ENCODE assay signal across 1 cellular context in the genomic region with DNA sequence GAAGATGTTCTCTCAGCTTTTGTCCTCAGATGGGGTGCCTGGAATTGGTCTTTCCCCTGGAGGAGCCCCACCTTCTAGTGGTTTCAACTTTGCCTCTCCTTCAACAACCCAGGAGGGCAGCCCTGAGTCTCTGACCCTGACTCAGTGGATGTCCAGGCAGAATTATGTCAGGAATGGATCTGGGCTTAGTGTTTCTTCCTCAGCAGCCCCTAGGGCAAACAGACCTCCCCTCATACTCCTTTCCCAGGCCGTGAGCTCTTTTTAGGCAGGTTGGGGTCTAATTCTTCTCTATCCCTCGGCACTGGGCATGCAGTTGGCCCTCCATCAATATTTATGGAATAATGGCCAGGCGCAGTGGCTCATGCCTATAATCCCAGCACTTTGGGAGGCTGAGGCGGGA.
TF ChIP-seq lines count a peak whose summit lies in the region.

No MANE protein-coding gene starts in this region.

TF ChIP-seq in HepG2, 621 proteins besides CTCF, POLR2A, EP300 and RAD21 (continued from another document):
- TF ChIP-seq, protein P1, sequence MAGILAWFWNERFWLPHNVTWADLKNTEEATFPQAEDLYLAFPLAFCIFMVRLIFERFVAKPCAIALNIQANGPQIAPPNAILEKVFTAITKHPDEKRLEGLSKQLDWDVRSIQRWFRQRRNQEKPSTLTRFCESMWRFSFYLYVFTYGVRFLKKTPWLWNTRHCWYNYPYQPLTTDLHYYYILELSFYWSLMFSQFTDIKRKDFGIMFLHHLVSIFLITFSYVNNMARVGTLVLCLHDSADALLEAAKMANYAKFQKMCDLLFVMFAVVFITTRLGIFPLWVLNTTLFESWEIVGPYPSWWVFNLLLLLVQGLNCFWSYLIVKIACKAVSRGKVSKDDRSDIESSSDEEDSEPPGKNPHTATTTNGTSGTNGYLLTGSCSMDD (CRISPR knock-in tag; IDR thresholded peaks at IDR 0.05) = no peak
- TF ChIP-seq ZNF136 (CRISPR knock-in tag; IDR thresholded peaks at IDR 0.05; ENCODE audit: low read depth) (no peak), SIN3B (IDR thresholded peaks at IDR 0.05; ENCODE audit: low read length) (no peak), AKAP8 (CRISPR knock-in tag; IDR thresholded peaks at IDR 0.05) (no peak), ZNF766 (CRISPR knock-in tag; IDR thresholded peaks at IDR 0.05; ENCODE audit: borderline replicate concordance) (no peak; the same call in 1 of the 2 replicates), U2AF1 (optimal IDR thresholded peaks at IDR 0.05; ENCODE audit: low read depth, low read length) (no peak), REPIN1 (CRISPR knock-in tag; IDR thresholded peaks at IDR 0.05; ENCODE audit: borderline replicate concordance, low read depth) (no peak), JARID2 (CRISPR knock-in tag; IDR thresholded peaks at IDR 0.05; ENCODE audit: insufficient replicate concordance) (no peak), MEIS1 (CRISPR knock-in tag; IDR thresholded peaks at IDR 0.05; ENCODE audit: borderline replicate concordance) (0 out of 2 replicates have a peak, but pooled peaks have one; percentile 19), PITX1 (CRISPR knock-in tag; IDR thresholded peaks at IDR 0.05) (no peak), ARNTL (CRISPR knock-in tag; IDR thresholded peaks at IDR 0.05) (0 out of 2 replicates have a peak, but pooled peaks have one; percentile 2), ADNP (CRISPR knock-in tag; IDR thresholded peaks at IDR 0.05) (no peak), CC2D1A (CRISPR knock-in tag; IDR thresholded peaks at IDR 0.05) (no peak), CBX2 (IDR thresholded peaks at IDR 0.05; ENCODE audit: low read depth, low read length) (no peak), CBX2 (CRISPR knock-in tag; IDR thresholded peaks at IDR 0.05; ENCODE audit: low read depth) (no peak), ZFX (CRISPR knock-in tag; IDR thresholded peaks at IDR 0.05; ENCODE audit: low read depth) (no peak), ZFAT (CRISPR knock-in tag; conservative IDR thresholded peaks at IDR 0.05) (no peak), ZNF761 (CRISPR knock-in tag; conservative IDR thresholded peaks at IDR 0.05) (no peak), MYNN (CRISPR knock-in tag; IDR thresholded peaks at IDR 0.05; ENCODE audit: low read depth) (no peak), SRSF9 (IDR thresholded peaks at IDR 0.05; ENCODE audit: borderline replicate concordance, insufficient read depth, low read depth, low read length, poor library complexity, severe bottlenecking) (no peak), ZNF768 (CRISPR knock-in tag; IDR thresholded peaks at IDR 0.05) (no peak), NCOA1 (CRISPR knock-in tag; IDR thresholded peaks at IDR 0.05) (no peak), ZNF205 (CRISPR knock-in tag; IDR thresholded peaks at IDR 0.05) (no peak)
- TF ChIP-seq, protein P2, sequence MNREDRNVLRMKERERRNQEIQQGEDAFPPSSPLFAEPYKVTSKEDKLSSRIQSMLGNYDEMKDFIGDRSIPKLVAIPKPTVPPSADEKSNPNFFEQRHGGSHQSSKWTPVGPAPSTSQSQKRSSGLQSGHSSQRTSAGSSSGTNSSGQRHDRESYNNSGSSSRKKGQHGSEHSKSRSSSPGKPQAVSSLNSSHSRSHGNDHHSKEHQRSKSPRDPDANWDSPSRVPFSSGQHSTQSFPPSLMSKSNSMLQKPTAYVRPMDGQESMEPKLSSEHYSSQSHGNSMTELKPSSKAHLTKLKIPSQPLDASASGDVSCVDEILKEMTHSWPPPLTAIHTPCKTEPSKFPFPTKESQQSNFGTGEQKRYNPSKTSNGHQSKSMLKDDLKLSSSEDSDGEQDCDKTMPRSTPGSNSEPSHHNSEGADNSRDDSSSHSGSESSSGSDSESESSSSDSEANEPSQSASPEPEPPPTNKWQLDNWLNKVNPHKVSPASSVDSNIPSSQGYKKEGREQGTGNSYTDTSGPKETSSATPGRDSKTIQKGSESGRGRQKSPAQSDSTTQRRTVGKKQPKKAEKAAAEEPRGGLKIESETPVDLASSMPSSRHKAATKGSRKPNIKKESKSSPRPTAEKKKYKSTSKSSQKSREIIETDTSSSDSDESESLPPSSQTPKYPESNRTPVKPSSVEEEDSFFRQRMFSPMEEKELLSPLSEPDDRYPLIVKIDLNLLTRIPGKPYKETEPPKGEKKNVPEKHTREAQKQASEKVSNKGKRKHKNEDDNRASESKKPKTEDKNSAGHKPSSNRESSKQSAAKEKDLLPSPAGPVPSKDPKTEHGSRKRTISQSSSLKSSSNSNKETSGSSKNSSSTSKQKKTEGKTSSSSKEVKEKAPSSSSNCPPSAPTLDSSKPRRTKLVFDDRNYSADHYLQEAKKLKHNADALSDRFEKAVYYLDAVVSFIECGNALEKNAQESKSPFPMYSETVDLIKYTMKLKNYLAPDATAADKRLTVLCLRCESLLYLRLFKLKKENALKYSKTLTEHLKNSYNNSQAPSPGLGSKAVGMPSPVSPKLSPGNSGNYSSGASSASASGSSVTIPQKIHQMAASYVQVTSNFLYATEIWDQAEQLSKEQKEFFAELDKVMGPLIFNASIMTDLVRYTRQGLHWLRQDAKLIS (CRISPR knock-in tag; IDR thresholded peaks at IDR 0.05) = no peak
- TF ChIP-seq, protein P3, sequence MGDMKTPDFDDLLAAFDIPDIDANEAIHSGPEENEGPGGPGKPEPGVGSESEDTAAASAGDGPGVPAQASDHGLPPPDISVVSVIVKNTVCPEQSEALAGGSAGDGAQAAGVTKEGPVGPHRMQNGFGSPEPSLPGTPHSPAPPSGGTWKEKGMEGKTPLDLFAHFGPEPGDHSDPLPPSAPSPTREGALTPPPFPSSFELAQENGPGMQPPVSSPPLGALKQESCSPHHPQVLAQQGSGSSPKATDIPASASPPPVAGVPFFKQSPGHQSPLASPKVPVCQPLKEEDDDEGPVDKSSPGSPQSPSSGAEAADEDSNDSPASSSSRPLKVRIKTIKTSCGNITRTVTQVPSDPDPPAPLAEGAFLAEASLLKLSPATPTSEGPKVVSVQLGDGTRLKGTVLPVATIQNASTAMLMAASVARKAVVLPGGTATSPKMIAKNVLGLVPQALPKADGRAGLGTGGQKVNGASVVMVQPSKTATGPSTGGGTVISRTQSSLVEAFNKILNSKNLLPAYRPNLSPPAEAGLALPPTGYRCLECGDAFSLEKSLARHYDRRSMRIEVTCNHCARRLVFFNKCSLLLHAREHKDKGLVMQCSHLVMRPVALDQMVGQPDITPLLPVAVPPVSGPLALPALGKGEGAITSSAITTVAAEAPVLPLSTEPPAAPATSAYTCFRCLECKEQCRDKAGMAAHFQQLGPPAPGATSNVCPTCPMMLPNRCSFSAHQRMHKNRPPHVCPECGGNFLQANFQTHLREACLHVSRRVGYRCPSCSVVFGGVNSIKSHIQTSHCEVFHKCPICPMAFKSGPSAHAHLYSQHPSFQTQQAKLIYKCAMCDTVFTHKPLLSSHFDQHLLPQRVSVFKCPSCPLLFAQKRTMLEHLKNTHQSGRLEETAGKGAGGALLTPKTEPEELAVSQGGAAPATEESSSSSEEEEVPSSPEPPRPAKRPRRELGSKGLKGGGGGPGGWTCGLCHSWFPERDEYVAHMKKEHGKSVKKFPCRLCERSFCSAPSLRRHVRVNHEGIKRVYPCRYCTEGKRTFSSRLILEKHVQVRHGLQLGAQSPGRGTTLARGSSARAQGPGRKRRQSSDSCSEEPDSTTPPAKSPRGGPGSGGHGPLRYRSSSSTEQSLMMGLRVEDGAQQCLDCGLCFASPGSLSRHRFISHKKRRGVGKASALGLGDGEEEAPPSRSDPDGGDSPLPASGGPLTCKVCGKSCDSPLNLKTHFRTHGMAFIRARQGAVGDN (CRISPR knock-in tag; IDR thresholded peaks at IDR 0.05) = no peak
- TF ChIP-seq, protein P4, sequence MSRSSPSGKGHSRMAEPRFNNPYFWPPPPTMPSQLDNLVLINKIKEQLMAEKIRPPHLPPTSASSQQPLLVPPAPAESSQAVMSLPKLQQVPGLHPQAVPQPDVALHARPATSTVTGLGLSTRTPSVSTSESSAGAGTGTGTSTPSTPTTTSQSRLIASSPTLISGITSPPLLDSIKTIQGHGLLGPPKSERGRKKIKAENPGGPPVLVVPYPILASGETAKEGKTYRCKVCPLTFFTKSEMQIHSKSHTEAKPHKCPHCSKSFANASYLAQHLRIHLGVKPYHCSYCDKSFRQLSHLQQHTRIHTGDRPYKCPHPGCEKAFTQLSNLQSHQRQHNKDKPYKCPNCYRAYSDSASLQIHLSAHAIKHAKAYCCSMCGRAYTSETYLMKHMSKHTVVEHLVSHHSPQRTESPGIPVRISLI (CRISPR knock-in tag; IDR thresholded peaks at IDR 0.05; ENCODE audit: borderline replicate concordance) = no peak
- TF ChIP-seq, protein P5, sequence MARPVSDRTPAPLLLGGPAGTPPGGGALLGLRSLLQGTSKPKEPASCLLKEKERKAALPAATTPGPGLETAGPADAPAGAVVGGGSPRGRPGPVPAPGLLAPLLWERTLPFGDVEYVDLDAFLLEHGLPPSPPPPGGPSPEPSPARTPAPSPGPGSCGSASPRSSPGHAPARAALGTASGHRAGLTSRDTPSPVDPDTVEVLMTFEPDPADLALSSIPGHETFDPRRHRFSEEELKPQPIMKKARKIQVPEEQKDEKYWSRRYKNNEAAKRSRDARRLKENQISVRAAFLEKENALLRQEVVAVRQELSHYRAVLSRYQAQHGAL (CRISPR knock-in tag; IDR thresholded peaks at IDR 0.05; ENCODE audit: not compliant biosample characterization) = no peak
- TF ChIP-seq, protein P6, sequence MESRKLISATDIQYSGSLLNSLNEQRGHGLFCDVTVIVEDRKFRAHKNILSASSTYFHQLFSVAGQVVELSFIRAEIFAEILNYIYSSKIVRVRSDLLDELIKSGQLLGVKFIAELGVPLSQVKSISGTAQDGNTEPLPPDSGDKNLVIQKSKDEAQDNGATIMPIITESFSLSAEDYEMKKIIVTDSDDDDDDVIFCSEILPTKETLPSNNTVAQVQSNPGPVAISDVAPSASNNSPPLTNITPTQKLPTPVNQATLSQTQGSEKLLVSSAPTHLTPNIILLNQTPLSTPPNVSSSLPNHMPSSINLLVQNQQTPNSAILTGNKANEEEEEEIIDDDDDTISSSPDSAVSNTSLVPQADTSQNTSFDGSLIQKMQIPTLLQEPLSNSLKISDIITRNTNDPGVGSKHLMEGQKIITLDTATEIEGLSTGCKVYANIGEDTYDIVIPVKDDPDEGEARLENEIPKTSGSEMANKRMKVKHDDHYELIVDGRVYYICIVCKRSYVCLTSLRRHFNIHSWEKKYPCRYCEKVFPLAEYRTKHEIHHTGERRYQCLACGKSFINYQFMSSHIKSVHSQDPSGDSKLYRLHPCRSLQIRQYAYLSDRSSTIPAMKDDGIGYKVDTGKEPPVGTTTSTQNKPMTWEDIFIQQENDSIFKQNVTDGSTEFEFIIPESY (CRISPR knock-in tag; IDR thresholded peaks at IDR 0.05) = no peak
TF ChIP-seq in HepG2: peak in this region for 24.
